In genomic region chr5:143238620-143239019, GRCh38 we compare ENCODE assay signal across 26 cellular contexts.
DNase-seq lines count a peak whose midpoint lies in the region; ATAC-seq and TF ChIP-seq lines count a peak whose summit lies in the region.
"Had no signal": no experiment of that assay in that cellular context is flagged by ENCODE, and none has a peak within 500 bp of the region (broad histone marks: within the 10 kb centered on the region; RNA-seq: fewer than 3 reads in every experiment).

No MANE protein-coding gene starts in this region.

- POLR2A ChIA-PET in IMR-90 (lab: Charles Lee; ENCODE audit: unreplicated experiment), result interaction anchor here (0.6 kb wide), 1 partner anchor 137 kb away, joined by 3 read pairs; no protein-coding TSS in a partner anchor

- no peak overlapping the region for H4K8ac ChIP-seq in IMR-90 (ENCODE audit: low read depth in 2 of 2, low read length in 2 of 2)

- no peak overlapping the region for H3K23ac ChIP-seq in IMR-90 (ENCODE audit: low read depth, low read length)

- H2BK120ac ChIP-seq in IMR-90 (ENCODE audit: low read depth, low read length), result peak overlapping the region; percentile 60; the same call in 1 of the 2 replicates

- H3K4me1 Mint-ChIP-seq in activated CD8-positive, alpha-beta memory T cell treated with anti-CD3 and anti-CD28 coated beads, Interleukin-2, amount 10 ng/mL, durations not matched to agents 7 days and 5 days, result no peaks in the 10 kb centered on the region
- H3K4me1 Mint-ChIP-seq in activated T-helper 17 cell treated with anti-CD3 and anti-CD28 coated beads, Interleukin-2, amount 50 U/mL, for 72 hours, result no peaks in the 10 kb centered on the region
- H3K4me1 Mint-ChIP-seq: CD14-positive monocyte; CD4-positive, alpha-beta memory T cell; CD8-positive, alpha-beta memory T cell had no signal

- no peak overlapping the region for H3K14ac ChIP-seq in IMR-90 (replicated peaks; ENCODE audit: low read depth, low read length)

- no peak overlapping the region for H3K56ac ChIP-seq in IMR-90 (ENCODE audit: extremely low read depth, insufficient read depth, low read length)

- H3K18ac ChIP-seq in IMR-90 (ENCODE audit: low read depth, low read length), result no peak overlapping the region

- H3K27ac Mint-ChIP-seq in activated CD8-positive, alpha-beta memory T cell treated with anti-CD3 and anti-CD28 coated beads, Interleukin-2, amount 10 ng/mL, durations not matched to agents 7 days and 5 days, result no peak overlapping the region
- H3K27ac Mint-ChIP-seq in activated T-helper 17 cell treated with anti-CD3 and anti-CD28 coated beads, Interleukin-2, amount 50 U/mL, for 72 hours, result peak overlapping the region; percentile 16
- H3K27ac Mint-ChIP-seq: CD14-positive monocyte; CD4-positive, alpha-beta memory T cell had no signal

- no peaks in the 10 kb centered on the region for H4K20me1 ChIP-seq in IMR-90 (ENCODE audit: insufficient read depth, low read length)
- H4K20me1 ChIP-seq: BLaER1 had no signal

- no peak overlapping the region for H4K91ac ChIP-seq in IMR-90 (ENCODE audit: insufficient read depth, low read depth, low read length)

- H4K5ac ChIP-seq in IMR-90 (ENCODE audit: low read depth, low read length), result no peak overlapping the region

- TF ChIP-seq CTCF in IMR-90 (conservative IDR thresholded peaks at IDR 0.05; ENCODE audit: low read depth, low read length) (no peak), foreskin keratinocyte (conservative IDR thresholded peaks at IDR 0.05) (no peak)

- no peak overlapping the region for H2BK5ac ChIP-seq in IMR-90 (ENCODE audit: low read depth, low read length, poor library complexity, severe bottlenecking)

- H3K36me3 Mint-ChIP-seq in activated CD8-positive, alpha-beta memory T cell treated with anti-CD3 and anti-CD28 coated beads, Interleukin-2, amount 10 ng/mL, durations not matched to agents 7 days and 5 days, result no peaks in the 10 kb centered on the region
- H3K36me3 Mint-ChIP-seq in activated T-helper 17 cell treated with anti-CD3 and anti-CD28 coated beads, Interleukin-2, amount 50 U/mL, for 72 hours (ENCODE audit: low read depth), result no peaks in the 10 kb centered on the region
- H3K36me3 Mint-ChIP-seq: CD14-positive monocyte; CD4-positive, alpha-beta memory T cell had no signal

- no CpG with 5 or more reads among the region's 2 CpGs for WGBS in IMR-90 (ENCODE audit: extremely low coverage in 2 of 2, insufficient read length in 1 of 2), 2 experiments

- H3K9me1 ChIP-seq in IMR-90 (ENCODE audit: insufficient read depth, low read length), result peaks cover 19% of the 10 kb centered on the region

- H2BK15ac ChIP-seq in IMR-90 (ENCODE audit: low read depth, low read length), result 0 out of 3 replicates have a peak overlapping the region, but pooled peaks have one; percentile 45

- no peak for ATAC-seq in activated CD8-positive, alpha-beta memory T cell treated with anti-CD3 and anti-CD28 coated beads, Interleukin-2, amount 10 ng/mL, durations not matched to agents 7 days and 5 days
- ATAC-seq in IMR-90 (ENCODE audit: low read depth) (no peak), foreskin keratinocyte (no peak), left cardiac atrium (no peak), GM18868 (IDR thresholded peaks at IDR 0.05; ENCODE audit: unreplicated experiment) (no peak)
- ATAC-seq in activated T-helper 17 cell treated with anti-CD3 and anti-CD28 coated beads, Interleukin-2, amount 50 U/mL, for 72 hours (replicated peaks), result no peak
- ATAC-seq: GM12878 had no signal

- no peak overlapping the region; the same call in 1 of the 2 replicates for H3K4ac ChIP-seq in IMR-90 (ENCODE audit: low read depth, low read length)

- no TSS peak for BruUV-seq in IMR-90 (replicated peaks; lab: Mats Ljungman, UMichigan)

- H3K9me3 ChIP-seq in IMR-90 (ENCODE audit: control insufficient read depth, insufficient read depth, low read length), result no peaks in the 10 kb centered on the region
- H3K9me3 ChIP-seq: BE2C had no signal

- H3K36me3 ChIP-seq in IMR-90 (ENCODE audit: control insufficient read depth, insufficient read depth, low read length), result no peaks in the 10 kb centered on the region
- H3K36me3 ChIP-seq: BE2C, BLaER1 had no signal

- H3K4me2 ChIP-seq in IMR-90 (ENCODE audit: low read depth, low read length), result no peak overlapping the region
- H3K4me2 ChIP-seq: BLaER1 had no signal

- no peak overlapping the region for H2AFZ ChIP-seq in IMR-90 (replicated peaks; ENCODE audit: low read length, poor library complexity)

- H3K27ac ChIP-seq in IMR-90 (ENCODE audit: insufficient read depth, low read length), result no peak overlapping the region
- H3K27ac ChIP-seq in foreskin keratinocyte, result peak overlapping the region; percentile 35
- H3K27ac ChIP-seq: 22Rv1, BLaER1 had no signal

- H3K4me3 ChIP-seq in IMR-90 (ENCODE audit: insufficient read depth, low read depth, low read length), result no peak overlapping the region
- H3K4me3 ChIP-seq: BLaER1, GM12878 had no signal

- H3K27me3 ChIP-seq in IMR-90 (ENCODE audit: control insufficient read depth, insufficient read depth, low read length) (no peaks in the 10 kb centered on the region), foreskin keratinocyte (no peaks in the 10 kb centered on the region)
- H3K27me3 ChIP-seq: BE2C, BLaER1 had no signal

- dilution Hi-C loops in IMR-90 (cut with HindIII; ENCODE audit: low sequenced_read_pairs, unreplicated experiment), result no loop called here

- no peak overlapping the region for H2AK9ac ChIP-seq in IMR-90 (replicated peaks; ENCODE audit: low read depth, low read length, poor library complexity)

- H3K27me3 Mint-ChIP-seq in activated CD8-positive, alpha-beta memory T cell treated with anti-CD3 and anti-CD28 coated beads, Interleukin-2, amount 10 ng/mL, durations not matched to agents 7 days and 5 days, result no peaks in the 10 kb centered on the region
- peaks cover 2% of the 10 kb centered on the region for H3K27me3 Mint-ChIP-seq in activated T-helper 17 cell treated with anti-CD3 and anti-CD28 coated beads, Interleukin-2, amount 50 U/mL, for 72 hours
- H3K27me3 Mint-ChIP-seq: CD4-positive, alpha-beta memory T cell; CD4-positive, CD25-positive, alpha-beta regulatory T cell; CD8-positive, alpha-beta memory T cell had no signal

- no peaks in the 10 kb centered on the region for H3K9me3 Mint-ChIP-seq in activated CD8-positive, alpha-beta memory T cell treated with anti-CD3 and anti-CD28 coated beads, Interleukin-2, amount 10 ng/mL, durations not matched to agents 7 days and 5 days (ENCODE audit: low read depth)
- H3K9me3 Mint-ChIP-seq in activated T-helper 17 cell treated with anti-CD3 and anti-CD28 coated beads, Interleukin-2, amount 50 U/mL, for 72 hours, result no peaks in the 10 kb centered on the region
- H3K9me3 Mint-ChIP-seq: CD4-positive, alpha-beta memory T cell; CD4-positive, CD25-positive, alpha-beta regulatory T cell; CD8-positive, alpha-beta memory T cell had no signal

- TF ChIP-seq RAD21 in IMR-90 (IDR thresholded peaks at IDR 0.05; ENCODE audit: low read length), result no peak

- no peak overlapping the region for H3K4me3 Mint-ChIP-seq in activated CD8-positive, alpha-beta memory T cell treated with anti-CD3 and anti-CD28 coated beads, Interleukin-2, amount 10 ng/mL, durations not matched to agents 7 days and 5 days
- H3K4me3 Mint-ChIP-seq in activated T-helper 17 cell treated with anti-CD3 and anti-CD28 coated beads, Interleukin-2, amount 50 U/mL, for 72 hours, result no peak overlapping the region
- H3K4me3 Mint-ChIP-seq: CD14-positive monocyte; CD4-positive, alpha-beta memory T cell; CD4-positive, CD25-positive, alpha-beta regulatory T cell had no signal

- intact Hi-C loops in IMR-90 (cut with micrococcal nuclease) (no loop called here), left cardiac atrium (cut with DNase I) (no loop called here)

- peaks cover 0 to 6% of the 10 kb centered on the region in 2 experiments; a peak in 1 of 4 replicates for H3K79me1 ChIP-seq in IMR-90 (ENCODE audit: low read depth in 1 of 2, low read length in 2 of 2)

- peak; percentile 14 for DNase-seq in activated CD8-positive, alpha-beta memory T cell treated with anti-CD3 and anti-CD28 coated beads, Interleukin-2, amount 10 ng/mL, durations not matched to agents 7 days and 5 days
- DNase-seq in activated CD8-positive, alpha-beta memory T cell treated with anti-CD3 and anti-CD28 coated beads, Interleukin-2, amount 50 U/mL, for 48 hours, result no peak
- no peak for DNase-seq in IMR-90
- no peak for DNase-seq in foreskin keratinocyte
- DNase-seq in NCI-H82 (lab: John Stamatoyannopoulos, UW), result no peak
- DNase-seq in left cardiac atrium, result no peak
- DNase-seq: ACHN; BE2C; C1 segment of cervical spinal cord; CD4-positive, alpha-beta memory T cell; CD4-positive, CD25-positive, alpha-beta regulatory T cell; CD8-positive, alpha-beta memory T cell; COR-L47; DMS 273 treated with DMSO at 0.1 percent for 48 hours; DMS153; DMS53; DMS79; DND-41; EL; GDM1 had no signal

- CTCF ChIA-PET in activated CD8-positive, alpha-beta memory T cell treated with anti-CD3 and anti-CD28 coated beads, Interleukin-2, amount 10 ng/mL, durations not matched to agents 7 days and 5 days (lab: Charles Lee), result interaction anchor here (1.0 kb wide), 1 partner anchor 11 kb away, joined by 3 read pairs; no protein-coding TSS in a partner anchor
- CTCF ChIA-PET in IMR-90 (lab: Yijun Ruan, JAX), result no interaction called here

- H3K4me1 ChIP-seq in IMR-90 (ENCODE audit: control insufficient read depth, insufficient read depth, low read length), result peaks cover 23% of the 10 kb centered on the region
- peaks cover 47% of the 10 kb centered on the region for H3K4me1 ChIP-seq in foreskin keratinocyte
- H3K4me1 ChIP-seq: BE2C, BLaER1 had no signal

- H3K9ac ChIP-seq in IMR-90 (ENCODE audit: low read depth, low read length), result no peak overlapping the region
- H3K9ac ChIP-seq: BLaER1 had no signal

- in situ Hi-C loops in IMR-90 (cut with MboI; ENCODE audit: low sequenced_read_pairs), result no loop called here

- TF ChIP-seq POLR2A in IMR-90 (IDR thresholded peaks at IDR 0.05; ENCODE audit: low read depth, low read length), result no peak

- peak overlapping the region; percentile 55; the same call in 1 of the 2 replicates for H2BK20ac ChIP-seq in IMR-90 (ENCODE audit: low read depth, low read length)

- H2AK5ac ChIP-seq in IMR-90 (ENCODE audit: low read depth, low read length), result no peak overlapping the region

TF ChIP-seq in IMR-90, 13 proteins besides CTCF, POLR2A, EP300 and RAD21:
- TF ChIP-seq NFE2L2 (IDR thresholded peaks at IDR 0.05; ENCODE audit: low read depth, low read length), result no peak
- TF ChIP-seq RCOR1 (IDR thresholded peaks at IDR 0.05; ENCODE audit: insufficient replicate concordance, low read length), result no peak
- no peak for TF ChIP-seq MAZ (IDR thresholded peaks at IDR 0.05; ENCODE audit: borderline replicate concordance, low read depth, low read length)
- TF ChIP-seq MAFK (IDR thresholded peaks at IDR 0.05; ENCODE audit: low read depth, low read length), result no peak
- no peak for TF ChIP-seq RFX5 (IDR thresholded peaks at IDR 0.05; ENCODE audit: low read depth, low read length)
